In genomic region chr1:212608956-212609700, GRCh38 we compare ENCODE assay signal across 8 cellular contexts. TPM values are rescaled to one million over a fixed set of nuclear protein-coding genes. Genes with fewer than 3 reads are reported as not detected.
A peak's percentile ranks its signal among the peaks of the same experiment; 100 is the strongest.
DNase-seq lines count a peak whose midpoint lies in the region; ATAC-seq and TF ChIP-seq lines count a peak whose summit lies in the region.

No MANE protein-coding gene starts in this region.

- no peak for ATAC-seq in stimulated activated naive CD8-positive, alpha-beta T cell treated with anti-CD3 and anti-CD28 coated beads, Interleukin-15, Interleukin-2, amounts not matched to agents 100 U/mL and 50 U/mL, for 24 hours

- TF ChIP-seq CTCF in GM12872 (IDR thresholded peaks at IDR 0.05; ENCODE audit: insufficient read depth, low read depth, low read length) (peak; percentile 73), HFF-Myc (IDR thresholded peaks at IDR 0.05; ENCODE audit: low read depth, low read length, missing control alignments) (peak; percentile 39), epithelial cell of esophagus (IDR thresholded peaks at IDR 0.05; ENCODE audit: insufficient read depth, low read depth, low read length, missing control alignments) (peak; percentile 27)

- DNase-seq in HFF-Myc (ENCODE audit: extremely low read depth, low read depth) (no peak), NCI-H2107 (lab: John Stamatoyannopoulos, UW) (peak; percentile 38), epithelial cell of esophagus (ENCODE audit: low read depth) (no peak), mucosa of gallbladder (ENCODE audit: low spot score) (peak; percentile 41), cortex of kidney (lab: John Stamatoyannopoulos, UW) (no peak)
- peak; percentile 19 to 31 (median 28) for DNase-seq in activated CD8-positive, alpha-beta memory T cell treated with anti-CD3 and anti-CD28 coated beads for 48 hours (ENCODE audit: low read depth in 2 of 3, low spot score in 2 of 3)
- peak; percentile 66 for DNase-seq in stimulated activated naive CD8-positive, alpha-beta T cell treated with anti-CD3 and anti-CD28 coated beads, Interleukin-15, Interleukin-2, amounts not matched to agents 100 U/mL and 50 U/mL, for 24 hours

- H3K4me3 ChIP-seq in HFF-Myc (replicated peaks; ENCODE audit: low read depth, low read length) (peak overlapping the region; percentile 61), epithelial cell of esophagus (ENCODE audit: low read length) (peak overlapping the region; percentile 88)

RNA-seq across cellular contexts. Expression of gene ATF3, which starts 0.6 kb away (rescaled TPM):
- total RNA-seq in mucosa of gallbladder, result 17.3 TPM

Comparison
In these comparisons a context has a peak if more than half of its experiments do, and no peak if none do; other contexts are left out.
1. DNase-seq: peak in NCI-H2107 (single experiment), activated CD8-positive, alpha-beta memory T cell treated with anti-CD3 and anti-CD28 coated beads for 48 hours (3 of 3), mucosa of gallbladder (single experiment) and stimulated activated naive CD8-positive, alpha-beta T cell treated with anti-CD3 and anti-CD28 coated beads, Interleukin-15, Interleukin-2, amounts not matched to agents 100 U/mL and 50 U/mL, for 24 hours (single experiment); none in HFF-Myc (single experiment), epithelial cell of esophagus (single experiment) and cortex of kidney (single experiment).
2. Peak in every context shown above with its lines, with median percentiles within 50 percentile points of each other: CTCF ChIP-seq.